ENCODE assay signal across 29 cellular contexts in the genomic region with DNA sequence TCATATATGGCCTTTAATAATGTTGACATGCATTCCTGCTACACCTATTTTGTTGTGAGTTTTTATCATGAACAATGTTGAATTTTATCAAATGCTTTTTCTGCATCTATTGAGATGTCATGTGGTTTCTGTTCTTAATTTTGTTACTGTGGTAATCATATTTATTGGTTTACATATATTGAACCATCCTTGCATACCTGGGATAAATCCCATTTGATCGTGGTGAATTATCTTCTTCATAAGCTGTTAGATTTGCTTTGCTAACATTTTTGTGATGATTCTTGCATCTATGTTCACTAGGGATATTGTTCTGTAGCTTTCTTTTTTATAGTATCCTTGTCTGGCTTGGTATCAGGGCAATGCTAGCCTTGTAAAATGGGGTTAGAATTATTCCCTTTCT.
"Had no signal": no experiment of that assay in that cellular context is flagged by ENCODE, and none has a peak within 500 bp of the region (broad histone marks: within the 10 kb centered on the region; RNA-seq: fewer than 3 reads in every experiment).

No MANE protein-coding gene starts in this region.

- H3K4me3 Mint-ChIP-seq: dendritic cell treated with granulocyte-macrophage colony-stimulating factor and Interleukin-4, amounts not matched to agents 40 ng/mL and 50 ng/mL, for 4 days; effector memory CD8-positive, alpha-beta T cell; endodermal cell had no signal

- H3K27me3 ChIP-seq: colonic mucosa, dorsolateral prefrontal cortex, esophagus muscularis mucosa, esophagus squamous epithelium, foreskin keratinocyte, gastrocnemius medialis, gastroesophageal sphincter, heart left ventricle, heart right ventricle, hepatocyte had no signal

- H2AFZ ChIP-seq: hepatocyte had no signal

- H3K4me1 ChIP-seq: colonic mucosa, foreskin keratinocyte, heart left ventricle, heart right ventricle had no signal

- H3K27ac Mint-ChIP-seq: dendritic cell treated with granulocyte-macrophage colony-stimulating factor and Interleukin-4, amounts not matched to agents 40 ng/mL and 50 ng/mL, for 4 days; effector memory CD8-positive, alpha-beta T cell; endodermal cell had no signal

- H3K36me3 ChIP-seq: colonic mucosa, esophagus muscularis mucosa, esophagus squamous epithelium, gastrocnemius medialis, gastroesophageal sphincter had no signal

- DNase-seq: colonic mucosa; cortex of kidney; dermis blood vessel endothelial cell; dorsolateral prefrontal cortex; effector CD4-positive, alpha-beta T cell; effector CD8-positive, alpha-beta T cell; effector memory CD4-positive, alpha-beta T cell; effector memory CD8-positive, alpha-beta T cell; endodermal cell; erythroblast; esophagus squamous epithelium; foreskin fibroblast; foreskin keratinocyte; foreskin melanocyte; gastrocnemius medialis; head of caudate nucleus; heart left ventricle; heart right ventricle; hippocampal formation had no signal

- H3K27me3 Mint-ChIP-seq: dendritic cell treated with granulocyte-macrophage colony-stimulating factor and Interleukin-4, amounts not matched to agents 40 ng/mL and 50 ng/mL, for 4 days; effector memory CD8-positive, alpha-beta T cell had no signal

- FAIRE-seq: endometrium, endothelial cell of umbilical vein, frontal cortex had no signal

- H3K9me3 ChIP-seq: colonic mucosa, esophagus squamous epithelium had no signal

- ATAC-seq: effector memory CD8-positive, alpha-beta T cell; esophagus mucosa; foreskin keratinocyte; gastrocnemius medialis; gastroesophageal sphincter; heart left ventricle; heart right ventricle had no signal

- H3K27ac ChIP-seq: colonic mucosa, coronary artery, dorsolateral prefrontal cortex, epithelial cell of prostate, esophagus muscularis mucosa, esophagus squamous epithelium, foreskin keratinocyte, gastroesophageal sphincter, heart left ventricle, heart right ventricle, hepatocyte had no signal

- H3K4me2 ChIP-seq: hepatocyte had no signal

- H3K9me3 Mint-ChIP-seq: effector memory CD8-positive, alpha-beta T cell had no signal

- H3K4me1 Mint-ChIP-seq: endodermal cell had no signal

- H3K4me3 ChIP-seq: colonic mucosa, coronary artery, dorsolateral prefrontal cortex, esophagus muscularis mucosa, esophagus squamous epithelium, gastrocnemius medialis, gastroesophageal sphincter, heart left ventricle, heart right ventricle, hepatocyte had no signal

- H3K79me2 ChIP-seq: hepatocyte had no signal
